In the genomic region with DNA sequence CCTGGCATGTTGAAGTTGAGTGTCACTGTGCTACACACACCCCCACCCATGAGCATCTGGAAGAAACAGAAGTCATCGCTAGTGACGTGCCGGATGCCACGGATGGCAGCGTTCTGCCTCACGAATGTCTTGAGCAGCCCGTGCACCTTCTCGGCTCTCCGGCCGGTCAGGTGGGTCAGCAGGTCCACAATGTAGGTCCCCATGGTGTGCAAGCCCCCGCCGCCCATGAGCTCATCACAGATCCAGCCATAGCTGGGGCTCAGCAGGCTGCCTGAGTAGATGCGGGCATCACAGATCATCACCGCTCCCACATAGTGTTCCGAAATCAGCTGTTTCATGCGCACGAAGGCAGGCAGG, we compare ENCODE assay signal across 25 cellular contexts. TPM values are rescaled to one million over a fixed set of nuclear protein-coding genes. Genes with fewer than 3 reads are reported as not detected.
DNase-seq lines count a peak whose midpoint lies in the region; ATAC-seq, FAIRE-seq and TF ChIP-seq lines count a peak whose summit lies in the region.
"Had no signal": no experiment of that assay in that cellular context is flagged by ENCODE, and none has a peak within 500 bp of the region (broad histone marks: within the 10 kb centered on the region; RNA-seq: fewer than 3 reads in every experiment).

No MANE protein-coding gene starts in this region.

- ATAC-seq in HepG2 (no peak), GM19351 (IDR thresholded peaks at IDR 0.05; ENCODE audit: unreplicated experiment) (no peak)

- H3K9me3 ChIP-seq in liver (ENCODE audit: control insufficient read depth in 4 of 4, low read length in 3 of 4) (no peaks in the 10 kb centered on the region), HepG2 (ENCODE audit: low read length) (no peaks in the 10 kb centered on the region), osteoblast (ENCODE audit: low read depth, low read length) (no peaks in the 10 kb centered on the region)
- H3K9me3 ChIP-seq: BE2C, SK-N-SH had no signal

- intact Hi-C loops in HepG2 (cut with micrococcal nuclease; ENCODE audit: unreplicated experiment): no loop called here

- H3K4me2 ChIP-seq in HepG2 (ENCODE audit: low read depth, low read length) (no peak overlapping the region), osteoblast (ENCODE audit: insufficient read depth, low read length) (no peak overlapping the region)
- H3K4me2 ChIP-seq: SK-N-SH had no signal

- DNase-seq in HepG2 (ENCODE audit: low spot score) (no peak), epithelial cell of prostate (ENCODE audit: low read depth, low spot score) (no peak), osteoblast (ENCODE audit: insufficient read length, low spot score, missing footprints) (peak; percentile 1), NCI-H2029 treated with DMSO at 0.1 percent for 48 hours (lab: John Stamatoyannopoulos, UW) (no peak)
- no peak for DNase-seq in effector CD8-positive, alpha-beta T cell (lab: John Stamatoyannopoulos, UW)
- DNase-seq: BE2C; CD4-positive, CD25-positive, alpha-beta regulatory T cell; COR-L47; DMS53; Kasumi-1; NCI-H1092 treated with DMSO at 0.1 percent for 48 hours; NCI-H1436; NCI-H187 treated with DMSO at 0.1 percent for 48 hours; NCI-H446; NCI-H524 treated with DMSO at 0.1 percent for 48 hours; NCI-H774; SK-N-SH had no signal

- H3K27ac ChIP-seq in liver (ENCODE audit: low read depth in 1 of 2, low read length in 2 of 2) (peak overlapping the region; percentile 73 to 95), HepG2 (ENCODE audit: extremely low read length, insufficient read depth, low read length) (no peak overlapping the region), epithelial cell of prostate (peak overlapping the region; percentile 61), osteoblast (ENCODE audit: low read depth, low read length) (no peak overlapping the region)
- H3K27ac ChIP-seq: 22Rv1, HL-60 had no signal

- CTCF ChIA-PET in HepG2 (lab: Yijun Ruan, JAX; ENCODE audit: low intra/inter-chr PET ratio, low total read pairs): no interaction called here

- no peaks in the 10 kb centered on the region for H3K27me3 ChIP-seq in liver (ENCODE audit: control insufficient read depth in 4 of 4, insufficient read depth in 4 of 4, low read length in 3 of 4)
- no peaks in the 10 kb centered on the region for H3K27me3 ChIP-seq in HepG2 (ENCODE audit: control insufficient read depth in 1 of 2, insufficient read depth in 2 of 2, low read length in 2 of 2)
- H3K27me3 ChIP-seq in osteoblast (ENCODE audit: insufficient read depth, low read length): no peaks in the 10 kb centered on the region
- H3K27me3 ChIP-seq: BE2C had no signal

- H3K4me1 ChIP-seq in liver (ENCODE audit: control insufficient read depth in 4 of 4, insufficient read depth in 4 of 4, low read length in 3 of 4) (peaks cover 17 to 56% (median 47%) of the 10 kb centered on the region in 4 donors), HepG2 (ENCODE audit: insufficient read depth, low read length) (0 out of 2 replicates have a peak, but pooled peaks cover 5% of the 10 kb centered on the region), osteoblast (ENCODE audit: insufficient read depth, low read length) (peaks cover 6% of the 10 kb centered on the region)

- in situ Hi-C loops in HepG2 (cut with HindIII; ENCODE audit: extremely low pct_ligation_motif_present, low pct_unique_long_range_greater_than_20kb): no loop called here

- TF ChIP-seq RAD21 in liver (IDR thresholded peaks at IDR 0.05): no peak
- no peak for TF ChIP-seq RAD21 in HepG2 (CRISPR knock-in tag; IDR thresholded peaks at IDR 0.05)

- POLR2A ChIA-PET in HepG2 (lab: Yijun Ruan, JAX): no interaction called here

- WGBS in liver: 97% methylated on average over 17 of the region's 17 CpGs
- WGBS in HepG2 (ENCODE audit: low lambda C conversion rate): 98% methylated on average over 7 of the region's 17 CpGs

- no peaks in the 10 kb centered on the region for H3K79me2 ChIP-seq in HepG2 (ENCODE audit: insufficient read depth, low read length)
- no peaks in the 10 kb centered on the region for H3K79me2 ChIP-seq in osteoblast (ENCODE audit: insufficient read depth, low read length)

- TF ChIP-seq CTCF in liver (IDR thresholded peaks at IDR 0.05; ENCODE audit: low read depth, low read length, missing input control) (no peak), HepG2 (CRISPR knock-in tag; IDR thresholded peaks at IDR 0.05) (no peak), osteoblast (IDR thresholded peaks at IDR 0.05; ENCODE audit: extremely low read depth, low read depth, low read length) (no peak)

- H4K20me1 ChIP-seq in HepG2 (ENCODE audit: insufficient read depth, low read length) (no peaks in the 10 kb centered on the region), osteoblast (ENCODE audit: insufficient read depth, low read length) (peaks cover 3% of the 10 kb centered on the region)

- H3K36me3 ChIP-seq in liver (ENCODE audit: control insufficient read depth in 4 of 4, insufficient read depth in 3 of 4, low read depth in 1 of 4, low read length in 3 of 4): peaks cover 0 to 2% (median under 1%) of the 10 kb centered on the region in 4 donors
- H3K36me3 ChIP-seq in HepG2 (replicated peaks in 1 of 2; ENCODE audit: control insufficient read depth in 1 of 2, insufficient read depth in 2 of 2, low read length in 2 of 2): peaks cover 0 to 8% of the 10 kb centered on the region in 2 experiments; a peak in 2 of 5 replicates
- peaks cover 6% of the 10 kb centered on the region for H3K36me3 ChIP-seq in osteoblast (ENCODE audit: insufficient read depth, low read length)
- H3K36me3 ChIP-seq: BE2C had no signal

- no peak for TF ChIP-seq EP300 in HepG2 (IDR thresholded peaks at IDR 0.05; ENCODE audit: low read depth in 2 of 2, low read length in 2 of 2)
- no peak for TF ChIP-seq EP300 in HepG2 (CRISPR knock-in tag; IDR thresholded peaks at IDR 0.05; ENCODE audit: borderline replicate concordance)

- TF ChIP-seq POLR2A in HepG2 (IDR thresholded peaks at IDR 0.05; ENCODE audit: insufficient read depth in 1 of 2, low read depth in 2 of 2, low read length in 2 of 2): no peak

- no peak overlapping the region for H2AFZ ChIP-seq in HepG2 (ENCODE audit: low read length)
- no peak overlapping the region for H2AFZ ChIP-seq in osteoblast (ENCODE audit: low read length)

- no TSS peak for BruUV-seq in HepG2 (replicated peaks; lab: Mats Ljungman, UMichigan)

- H3K9ac ChIP-seq in liver (ENCODE audit: low read depth in 1 of 2, low read length in 2 of 2) (no peak overlapping the region), HepG2 (ENCODE audit: insufficient read depth, low read depth, low read length) (no peak overlapping the region)
- H3K9ac ChIP-seq: SK-N-SH had no signal

- H3K4me3 ChIP-seq in liver (ENCODE audit: low read depth in 1 of 3, low read length in 3 of 3): no peak overlapping the region
- no peak overlapping the region for H3K4me3 ChIP-seq in HepG2 (replicated peaks in 1 of 3; ENCODE audit: insufficient read depth in 1 of 3, low read depth in 2 of 3, low read length in 3 of 3)
- H3K4me3 ChIP-seq in osteoblast (ENCODE audit: insufficient read depth, low read length): no peak overlapping the region

- FAIRE-seq in HepG2 (lab: Jason Lieb, UNC): no peak
- FAIRE-seq: RCC 7860 had no signal

RNA-seq across cellular contexts. Expression of gene C16orf86, which starts 8.9 kb away (rescaled TPM):
- total RNA-seq in liver: 1 to 10 TPM; 1.2 to 1.9 TPM
- polyA plus RNA-seq in liver: 1 to 10 TPM; 2.3 to 2.6 TPM
- total RNA-seq in HepG2 (2016; rRNA removed; fragmentation: Illumina TruSeq; extraction: Trizol): 1.7 and 3.1 TPM in 2 replicates
- total RNA-seq in HepG2 (2016; cell fraction: cytosol; rRNA removed; fragmentation: Illumina TruSeq; extraction: Trizol; ENCODE audit: low read depth): 1.9 and 2.8 TPM in 2 replicates
- 2.1 and 4.2 TPM in 2 replicates for total RNA-seq in HepG2 (2016; cell fraction: insoluble cytoplasmic fraction; rRNA removed; fragmentation: Illumina TruSeq; extraction: Trizol)
- 2.2 and 3.5 TPM in 2 replicates for total RNA-seq in HepG2 (2016; cell fraction: membrane; rRNA removed; fragmentation: Illumina TruSeq; extraction: Trizol)
- total RNA-seq in HepG2 (2016; cell fraction: nucleus; rRNA removed; fragmentation: Illumina TruSeq; extraction: Trizol): 1.9 and 4.3 TPM in 2 replicates
- polyA plus RNA-seq in HepG2 (2011; rRNA removed): 1.5 and 2.0 TPM in 2 replicates
- 1.8 and 2.8 TPM in 2 replicates for polyA plus RNA-seq in HepG2 (2011; cell fraction: cytosol; rRNA removed)
- polyA plus RNA-seq in HepG2 (2011; cell fraction: nucleus; rRNA removed): 7.9 and 8.0 TPM in 2 replicates
- polyA plus RNA-seq in HepG2 (2012): 1.3 and 1.7 TPM in 2 replicates
- 1.6 and 2.1 TPM in 2 replicates for polyA plus RNA-seq in HepG2 (2016; cell fraction: cytosol; fragmentation: Illumina TruSeq; extraction: Trizol; ENCODE audit: low read depth)
- polyA plus RNA-seq in HepG2 (2016; cell fraction: insoluble cytoplasmic fraction; fragmentation: Illumina TruSeq; extraction: Trizol; ENCODE audit: low read depth): 2.2 and 3.1 TPM in 2 replicates
- polyA plus RNA-seq in HepG2 (2016; cell fraction: membrane; fragmentation: Illumina TruSeq; extraction: Trizol; ENCODE audit: low read depth): 2.3 and 2.5 TPM in 2 replicates
- polyA plus RNA-seq in HepG2 (2016; cell fraction: nucleus; fragmentation: Illumina TruSeq; extraction: Trizol; ENCODE audit: insufficient read depth, low read depth): 5.2 and 6.4 TPM in 2 replicates
- polyA minus RNA-seq in HepG2 (2011; rRNA and poly(A)+ RNA removed; ENCODE audit: low replicate concordance): 0.12 and 1.3 TPM in 2 replicates
- 0.53 and 0.79 TPM in 2 replicates for polyA minus RNA-seq in HepG2 (2011; cell fraction: cytosol; rRNA and poly(A)+ RNA removed)
- 0.62 and 0.64 TPM in 2 replicates for polyA minus RNA-seq in HepG2 (2011; cell fraction: nucleus; rRNA and poly(A)+ RNA removed)
- total RNA-seq in osteoblast: 6.2 and 6.9 TPM in 2 replicates
- total RNA-seq: Daoy, G401, H4 had no signal

RNA-seq across cellular contexts. Expression of gene ENKD1, which starts 9.0 kb away (rescaled TPM):
- total RNA-seq in liver: 1 to 10 TPM; 3.0 to 7.8 TPM
- polyA plus RNA-seq in liver: 1 to 10 TPM; 2.6 to 6.5 TPM
- 20.8 and 21.4 TPM in 2 replicates for total RNA-seq in HepG2 (2016; rRNA removed; fragmentation: Illumina TruSeq; extraction: Trizol)
- 10.8 and 12.4 TPM in 2 replicates for total RNA-seq in HepG2 (2016; cell fraction: cytosol; rRNA removed; fragmentation: Illumina TruSeq; extraction: Trizol; ENCODE audit: low read depth)
- total RNA-seq in HepG2 (2016; cell fraction: insoluble cytoplasmic fraction; rRNA removed; fragmentation: Illumina TruSeq; extraction: Trizol): 17.9 and 24.2 TPM in 2 replicates
- 17.6 and 19.5 TPM in 2 replicates for total RNA-seq in HepG2 (2016; cell fraction: membrane; rRNA removed; fragmentation: Illumina TruSeq; extraction: Trizol)
- total RNA-seq in HepG2 (2016; cell fraction: nucleus; rRNA removed; fragmentation: Illumina TruSeq; extraction: Trizol): 13.8 and 15.4 TPM in 2 replicates
- polyA plus RNA-seq in HepG2 (2011; rRNA removed): 10.8 and 12.2 TPM in 2 replicates
- 6.0 and 11.2 TPM in 2 replicates for polyA plus RNA-seq in HepG2 (2011; cell fraction: cytosol; rRNA removed)
- polyA plus RNA-seq in HepG2 (2011; cell fraction: nucleus; rRNA removed): 29.2 and 37.2 TPM in 2 replicates
- 9.4 and 12.3 TPM in 2 replicates for polyA plus RNA-seq in HepG2 (2012)
- 11.8 and 13.2 TPM in 2 replicates for polyA plus RNA-seq in HepG2 (2016; cell fraction: cytosol; fragmentation: Illumina TruSeq; extraction: Trizol; ENCODE audit: low read depth)
- 18.0 and 18.5 TPM in 2 replicates for polyA plus RNA-seq in HepG2 (2016; cell fraction: insoluble cytoplasmic fraction; fragmentation: Illumina TruSeq; extraction: Trizol; ENCODE audit: low read depth)
- 9.5 and 15.3 TPM in 2 replicates for polyA plus RNA-seq in HepG2 (2016; cell fraction: membrane; fragmentation: Illumina TruSeq; extraction: Trizol; ENCODE audit: low read depth)
- 33.6 and 35.0 TPM in 2 replicates for polyA plus RNA-seq in HepG2 (2016; cell fraction: nucleus; fragmentation: Illumina TruSeq; extraction: Trizol; ENCODE audit: insufficient read depth, low read depth)
- polyA minus RNA-seq in HepG2 (2011; rRNA and poly(A)+ RNA removed; ENCODE audit: low replicate concordance): 6.6 and 7.1 TPM in 2 replicates
- polyA minus RNA-seq in HepG2 (2011; cell fraction: cytosol; rRNA and poly(A)+ RNA removed): 4.5 and 7.8 TPM in 2 replicates
- polyA minus RNA-seq in HepG2 (2011; cell fraction: nucleus; rRNA and poly(A)+ RNA removed): 3.6 and 3.9 TPM in 2 replicates
- 13.3 and 15.9 TPM in 2 replicates for total RNA-seq in osteoblast

RNA-seq across cellular contexts. Expression of gene PARD6A, which starts 14.8 kb away (rescaled TPM):
- total RNA-seq in liver: 1 to 10 TPM in 1 of 2 donors, under 1 TPM in 1; 0.42 to 1.4 TPM
- polyA plus RNA-seq in liver: 1 to 10 TPM; 2.2 to 2.4 TPM
- total RNA-seq in HepG2 (2016; rRNA removed; fragmentation: Illumina TruSeq; extraction: Trizol): 3.0 and 4.3 TPM in 2 replicates
- 22.8 and 24.1 TPM in 2 replicates for total RNA-seq in HepG2 (2016; cell fraction: cytosol; rRNA removed; fragmentation: Illumina TruSeq; extraction: Trizol; ENCODE audit: low read depth)
- total RNA-seq in HepG2 (2016; cell fraction: insoluble cytoplasmic fraction; rRNA removed; fragmentation: Illumina TruSeq; extraction: Trizol): 2.5 and 4.0 TPM in 2 replicates
- total RNA-seq in HepG2 (2016; cell fraction: membrane; rRNA removed; fragmentation: Illumina TruSeq; extraction: Trizol): 18.3 and 19.1 TPM in 2 replicates
- 1.6 and 2.2 TPM in 2 replicates for total RNA-seq in HepG2 (2016; cell fraction: nucleus; rRNA removed; fragmentation: Illumina TruSeq; extraction: Trizol)
- polyA plus RNA-seq in HepG2 (2011; rRNA removed): 3.5 and 3.6 TPM in 2 replicates
- polyA plus RNA-seq in HepG2 (2011; cell fraction: cytosol; rRNA removed): 4.3 and 6.9 TPM in 2 replicates
- polyA plus RNA-seq in HepG2 (2011; cell fraction: nucleus; rRNA removed): 2.8 and 3.0 TPM in 2 replicates
- polyA plus RNA-seq in HepG2 (2012): 1.3 and 2.2 TPM in 2 replicates
- polyA plus RNA-seq in HepG2 (2016; cell fraction: cytosol; fragmentation: Illumina TruSeq; extraction: Trizol; ENCODE audit: low read depth): 26.8 and 27.5 TPM in 2 replicates
- 2.2 and 3.0 TPM in 2 replicates for polyA plus RNA-seq in HepG2 (2016; cell fraction: insoluble cytoplasmic fraction; fragmentation: Illumina TruSeq; extraction: Trizol; ENCODE audit: low read depth)
- 17.4 and 17.7 TPM in 2 replicates for polyA plus RNA-seq in HepG2 (2016; cell fraction: membrane; fragmentation: Illumina TruSeq; extraction: Trizol; ENCODE audit: low read depth)
- polyA plus RNA-seq in HepG2 (2016; cell fraction: nucleus; fragmentation: Illumina TruSeq; extraction: Trizol; ENCODE audit: insufficient read depth, low read depth): 1.5 and 2.9 TPM in 2 replicates
- 2.8 and 3.8 TPM in 2 replicates for polyA minus RNA-seq in HepG2 (2011; rRNA and poly(A)+ RNA removed; ENCODE audit: low replicate concordance)
- polyA minus RNA-seq in HepG2 (2011; cell fraction: cytosol; rRNA and poly(A)+ RNA removed): 0.79 and 2.1 TPM in 2 replicates
- 0.50 and 0.77 TPM in 2 replicates for polyA minus RNA-seq in HepG2 (2011; cell fraction: nucleus; rRNA and poly(A)+ RNA removed)
- 2.4 and 2.9 TPM in 2 replicates for total RNA-seq in osteoblast
- total RNA-seq: H4 had no signal

RNA-seq across cellular contexts. Expression of gene ACD, which starts 15.5 kb away (rescaled TPM):
- 1 to 10 TPM; 4.3 to 5.6 TPM for total RNA-seq in liver
- polyA plus RNA-seq in liver: 1 to 10 TPM; 4.7 to 5.6 TPM
- total RNA-seq in HepG2 (2016; rRNA removed; fragmentation: Illumina TruSeq; extraction: Trizol): 26.1 and 32.6 TPM in 2 replicates
- total RNA-seq in HepG2 (2016; cell fraction: cytosol; rRNA removed; fragmentation: Illumina TruSeq; extraction: Trizol; ENCODE audit: low read depth): 11.9 and 12.4 TPM in 2 replicates
- 22.4 and 31.8 TPM in 2 replicates for total RNA-seq in HepG2 (2016; cell fraction: insoluble cytoplasmic fraction; rRNA removed; fragmentation: Illumina TruSeq; extraction: Trizol)
- total RNA-seq in HepG2 (2016; cell fraction: membrane; rRNA removed; fragmentation: Illumina TruSeq; extraction: Trizol): 20.9 and 24.1 TPM in 2 replicates
- 18.3 and 24.0 TPM in 2 replicates for total RNA-seq in HepG2 (2016; cell fraction: nucleus; rRNA removed; fragmentation: Illumina TruSeq; extraction: Trizol)
- polyA plus RNA-seq in HepG2 (2011; rRNA removed): 37.1 and 38.3 TPM in 2 replicates
- 15.3 and 28.8 TPM in 2 replicates for polyA plus RNA-seq in HepG2 (2011; cell fraction: cytosol; rRNA removed)
- polyA plus RNA-seq in HepG2 (2011; cell fraction: nucleus; rRNA removed): 82.8 and 84.5 TPM in 2 replicates
- 28.9 and 29.0 TPM in 2 replicates for polyA plus RNA-seq in HepG2 (2012)
- polyA plus RNA-seq in HepG2 (2016; cell fraction: cytosol; fragmentation: Illumina TruSeq; extraction: Trizol; ENCODE audit: low read depth): 18.7 and 21.0 TPM in 2 replicates
- polyA plus RNA-seq in HepG2 (2016; cell fraction: insoluble cytoplasmic fraction; fragmentation: Illumina TruSeq; extraction: Trizol; ENCODE audit: low read depth): 30.7 and 42.2 TPM in 2 replicates
- polyA plus RNA-seq in HepG2 (2016; cell fraction: membrane; fragmentation: Illumina TruSeq; extraction: Trizol; ENCODE audit: low read depth): 29.3 and 29.6 TPM in 2 replicates
- polyA plus RNA-seq in HepG2 (2016; cell fraction: nucleus; fragmentation: Illumina TruSeq; extraction: Trizol; ENCODE audit: insufficient read depth, low read depth): 42.9 and 46.5 TPM in 2 replicates
- polyA minus RNA-seq in HepG2 (2011; rRNA and poly(A)+ RNA removed; ENCODE audit: low replicate concordance): 39.4 and 41.0 TPM in 2 replicates
- 18.9 and 21.7 TPM in 2 replicates for polyA minus RNA-seq in HepG2 (2011; cell fraction: cytosol; rRNA and poly(A)+ RNA removed)
- polyA minus RNA-seq in HepG2 (2011; cell fraction: nucleus; rRNA and poly(A)+ RNA removed): 18.6 and 22.8 TPM in 2 replicates
- total RNA-seq in osteoblast: 16.5 and 18.8 TPM in 2 replicates

RNA-seq across cellular contexts. Expression of gene CARMIL2, which starts 30.6 kb away (rescaled TPM):
- total RNA-seq in liver (1 to 10 TPM in 1 of 2 donors, under 1 TPM in 1; 0.51 to 1.3 TPM), HepG2 (2016; rRNA removed; fragmentation: Illumina TruSeq; extraction: Trizol) (0.91 and 1.3 TPM in 2 replicates), osteoblast (under 0.01 TPM in 2 replicates)
- polyA plus RNA-seq in liver (under 1 TPM in 1 of 2 donors, not detected in 1; 0.39 TPM), HepG2 (2011; rRNA removed) (2.7 and 3.9 TPM in 2 replicates)
- total RNA-seq in HepG2 (2016; cell fraction: cytosol; rRNA removed; fragmentation: Illumina TruSeq; extraction: Trizol; ENCODE audit: low read depth): 0.35 TPM in 1 of 2 replicates, not detected in the other
- total RNA-seq in HepG2 (2016; cell fraction: insoluble cytoplasmic fraction; rRNA removed; fragmentation: Illumina TruSeq; extraction: Trizol): 0.70 and 1.1 TPM in 2 replicates
- total RNA-seq in HepG2 (2016; cell fraction: membrane; rRNA removed; fragmentation: Illumina TruSeq; extraction: Trizol): 0.53 and 0.79 TPM in 2 replicates
- 1.4 and 1.8 TPM in 2 replicates for total RNA-seq in HepG2 (2016; cell fraction: nucleus; rRNA removed; fragmentation: Illumina TruSeq; extraction: Trizol)
- polyA plus RNA-seq in HepG2 (2011; cell fraction: cytosol; rRNA removed): 1.2 and 1.7 TPM in 2 replicates
- 44.9 and 54.0 TPM in 2 replicates for polyA plus RNA-seq in HepG2 (2011; cell fraction: nucleus; rRNA removed)
- 3.5 and 5.1 TPM in 2 replicates for polyA plus RNA-seq in HepG2 (2012)
- polyA plus RNA-seq in HepG2 (2016; cell fraction: cytosol; fragmentation: Illumina TruSeq; extraction: Trizol; ENCODE audit: low read depth): 0.63 and 0.69 TPM in 2 replicates
- 0.79 and 1.0 TPM in 2 replicates for polyA plus RNA-seq in HepG2 (2016; cell fraction: insoluble cytoplasmic fraction; fragmentation: Illumina TruSeq; extraction: Trizol; ENCODE audit: low read depth)
- polyA plus RNA-seq in HepG2 (2016; cell fraction: membrane; fragmentation: Illumina TruSeq; extraction: Trizol; ENCODE audit: low read depth): 0.58 and 0.64 TPM in 2 replicates
- polyA plus RNA-seq in HepG2 (2016; cell fraction: nucleus; fragmentation: Illumina TruSeq; extraction: Trizol; ENCODE audit: insufficient read depth, low read depth): 6.0 and 8.0 TPM in 2 replicates
- polyA minus RNA-seq in HepG2 (2011; rRNA and poly(A)+ RNA removed; ENCODE audit: low replicate concordance): 0.23 and 5.9 TPM in 2 replicates
- polyA minus RNA-seq in HepG2 (2011; cell fraction: cytosol; rRNA and poly(A)+ RNA removed): 1.2 and 3.3 TPM in 2 replicates
- 8.9 and 9.2 TPM in 2 replicates for polyA minus RNA-seq in HepG2 (2011; cell fraction: nucleus; rRNA and poly(A)+ RNA removed)

Comparison
In these comparisons a context has a peak if more than half of its experiments do, and no peak if none do; other contexts are left out.
1. H3K27ac ChIP-seq: peak in liver (2 of 2) and epithelial cell of prostate (single experiment); none in HepG2 (single experiment) and osteoblast (single experiment).